In the genomic region with DNA sequence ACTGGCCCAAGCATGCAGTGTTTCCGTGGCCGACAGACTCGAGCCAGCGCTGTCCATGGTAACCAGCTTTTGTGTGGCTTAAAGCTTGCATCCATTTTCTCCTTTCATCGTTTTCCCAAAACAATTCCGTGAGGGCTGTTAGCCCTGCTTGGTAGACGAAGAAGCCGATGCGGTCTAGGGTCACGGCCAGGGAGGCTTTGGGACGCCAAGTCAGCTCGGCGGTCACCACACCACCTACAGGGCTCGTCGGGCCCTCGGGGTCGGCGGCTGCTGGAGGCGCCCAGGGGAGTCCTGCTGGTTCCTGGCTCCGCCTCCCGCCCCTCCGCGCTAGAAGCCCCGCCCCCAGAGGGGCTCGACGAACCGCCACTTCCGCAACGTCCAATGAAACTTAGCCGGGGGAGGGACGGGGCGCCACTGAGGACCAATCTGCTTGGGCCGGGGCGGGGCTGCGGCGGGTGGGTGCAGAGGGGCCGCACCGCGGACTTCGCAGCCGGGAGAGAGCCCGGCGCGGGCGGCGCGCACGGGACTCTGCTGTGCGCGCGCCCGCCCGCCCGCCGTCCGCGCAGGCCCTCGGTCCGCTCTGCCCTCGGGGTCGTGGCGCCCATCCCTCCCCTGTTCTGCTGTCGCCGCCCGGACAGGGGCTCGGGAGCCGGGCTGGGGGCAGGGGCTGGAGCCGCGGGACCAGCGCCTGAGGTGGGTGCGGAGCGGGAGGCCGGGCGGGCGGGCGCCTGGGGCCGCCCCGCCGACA, we compare ENCODE assay signal across 1 cellular context.
TF ChIP-seq lines count a peak whose summit lies in the region.

TIGD3 (plus strand) TSS at position 487 of the 748 bp plus-strand sequence. CDS start 1,058 bp downstream, outside the sequence.

TF ChIP-seq in K562, 482 proteins besides CTCF, POLR2A, EP300 and RAD21 (continued from another document and continues in another):
- TF ChIP-seq, protein P1, sequence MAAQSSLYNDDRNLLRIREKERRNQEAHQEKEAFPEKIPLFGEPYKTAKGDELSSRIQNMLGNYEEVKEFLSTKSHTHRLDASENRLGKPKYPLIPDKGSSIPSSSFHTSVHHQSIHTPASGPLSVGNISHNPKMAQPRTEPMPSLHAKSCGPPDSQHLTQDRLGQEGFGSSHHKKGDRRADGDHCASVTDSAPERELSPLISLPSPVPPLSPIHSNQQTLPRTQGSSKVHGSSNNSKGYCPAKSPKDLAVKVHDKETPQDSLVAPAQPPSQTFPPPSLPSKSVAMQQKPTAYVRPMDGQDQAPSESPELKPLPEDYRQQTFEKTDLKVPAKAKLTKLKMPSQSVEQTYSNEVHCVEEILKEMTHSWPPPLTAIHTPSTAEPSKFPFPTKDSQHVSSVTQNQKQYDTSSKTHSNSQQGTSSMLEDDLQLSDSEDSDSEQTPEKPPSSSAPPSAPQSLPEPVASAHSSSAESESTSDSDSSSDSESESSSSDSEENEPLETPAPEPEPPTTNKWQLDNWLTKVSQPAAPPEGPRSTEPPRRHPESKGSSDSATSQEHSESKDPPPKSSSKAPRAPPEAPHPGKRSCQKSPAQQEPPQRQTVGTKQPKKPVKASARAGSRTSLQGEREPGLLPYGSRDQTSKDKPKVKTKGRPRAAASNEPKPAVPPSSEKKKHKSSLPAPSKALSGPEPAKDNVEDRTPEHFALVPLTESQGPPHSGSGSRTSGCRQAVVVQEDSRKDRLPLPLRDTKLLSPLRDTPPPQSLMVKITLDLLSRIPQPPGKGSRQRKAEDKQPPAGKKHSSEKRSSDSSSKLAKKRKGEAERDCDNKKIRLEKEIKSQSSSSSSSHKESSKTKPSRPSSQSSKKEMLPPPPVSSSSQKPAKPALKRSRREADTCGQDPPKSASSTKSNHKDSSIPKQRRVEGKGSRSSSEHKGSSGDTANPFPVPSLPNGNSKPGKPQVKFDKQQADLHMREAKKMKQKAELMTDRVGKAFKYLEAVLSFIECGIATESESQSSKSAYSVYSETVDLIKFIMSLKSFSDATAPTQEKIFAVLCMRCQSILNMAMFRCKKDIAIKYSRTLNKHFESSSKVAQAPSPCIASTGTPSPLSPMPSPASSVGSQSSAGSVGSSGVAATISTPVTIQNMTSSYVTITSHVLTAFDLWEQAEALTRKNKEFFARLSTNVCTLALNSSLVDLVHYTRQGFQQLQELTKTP (IDR thresholded peaks at IDR 0.05; ENCODE audit: low read depth in 1 of 2, partially characterized antibody in 2 of 2) = peak in 1 of 2 experiments; percentile 72
- peak; percentile 84 for TF ChIP-seq NFYB (IDR thresholded peaks at IDR 0.05; ENCODE audit: extremely low read depth, insufficient read length)
- TF ChIP-seq, protein P2, sequence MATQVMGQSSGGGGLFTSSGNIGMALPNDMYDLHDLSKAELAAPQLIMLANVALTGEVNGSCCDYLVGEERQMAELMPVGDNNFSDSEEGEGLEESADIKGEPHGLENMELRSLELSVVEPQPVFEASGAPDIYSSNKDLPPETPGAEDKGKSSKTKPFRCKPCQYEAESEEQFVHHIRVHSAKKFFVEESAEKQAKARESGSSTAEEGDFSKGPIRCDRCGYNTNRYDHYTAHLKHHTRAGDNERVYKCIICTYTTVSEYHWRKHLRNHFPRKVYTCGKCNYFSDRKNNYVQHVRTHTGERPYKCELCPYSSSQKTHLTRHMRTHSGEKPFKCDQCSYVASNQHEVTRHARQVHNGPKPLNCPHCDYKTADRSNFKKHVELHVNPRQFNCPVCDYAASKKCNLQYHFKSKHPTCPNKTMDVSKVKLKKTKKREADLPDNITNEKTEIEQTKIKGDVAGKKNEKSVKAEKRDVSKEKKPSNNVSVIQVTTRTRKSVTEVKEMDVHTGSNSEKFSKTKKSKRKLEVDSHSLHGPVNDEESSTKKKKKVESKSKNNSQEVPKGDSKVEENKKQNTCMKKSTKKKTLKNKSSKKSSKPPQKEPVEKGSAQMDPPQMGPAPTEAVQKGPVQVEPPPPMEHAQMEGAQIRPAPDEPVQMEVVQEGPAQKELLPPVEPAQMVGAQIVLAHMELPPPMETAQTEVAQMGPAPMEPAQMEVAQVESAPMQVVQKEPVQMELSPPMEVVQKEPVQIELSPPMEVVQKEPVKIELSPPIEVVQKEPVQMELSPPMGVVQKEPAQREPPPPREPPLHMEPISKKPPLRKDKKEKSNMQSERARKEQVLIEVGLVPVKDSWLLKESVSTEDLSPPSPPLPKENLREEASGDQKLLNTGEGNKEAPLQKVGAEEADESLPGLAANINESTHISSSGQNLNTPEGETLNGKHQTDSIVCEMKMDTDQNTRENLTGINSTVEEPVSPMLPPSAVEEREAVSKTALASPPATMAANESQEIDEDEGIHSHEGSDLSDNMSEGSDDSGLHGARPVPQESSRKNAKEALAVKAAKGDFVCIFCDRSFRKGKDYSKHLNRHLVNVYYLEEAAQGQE (CRISPR knock-in tag; IDR thresholded peaks at IDR 0.05; ENCODE audit: low read depth) = peak; percentile 94
- TF ChIP-seq CHD2 (IDR thresholded peaks at IDR 0.05; ENCODE audit: low read depth, low read length) = peak; percentile 70
- peak; percentile 42; the same call in 1 of the 2 replicates for TF ChIP-seq CTBP1 (IDR thresholded peaks at IDR 0.05; ENCODE audit: borderline replicate concordance)
- TF ChIP-seq THAP12 (CRISPR knock-in tag; IDR thresholded peaks at IDR 0.05) = 0 out of 2 replicates have a peak, but pooled peaks have one; percentile 12
- peak; percentile 78 for TF ChIP-seq FIP1L1 (IDR thresholded peaks at IDR 0.05; ENCODE audit: low read depth, low read length, poor library complexity, severe bottlenecking)
- TF ChIP-seq MBD2 (IDR thresholded peaks at IDR 0.05; ENCODE audit: borderline replicate concordance, low read depth) = peak; percentile 89
- TF ChIP-seq, protein P3, sequence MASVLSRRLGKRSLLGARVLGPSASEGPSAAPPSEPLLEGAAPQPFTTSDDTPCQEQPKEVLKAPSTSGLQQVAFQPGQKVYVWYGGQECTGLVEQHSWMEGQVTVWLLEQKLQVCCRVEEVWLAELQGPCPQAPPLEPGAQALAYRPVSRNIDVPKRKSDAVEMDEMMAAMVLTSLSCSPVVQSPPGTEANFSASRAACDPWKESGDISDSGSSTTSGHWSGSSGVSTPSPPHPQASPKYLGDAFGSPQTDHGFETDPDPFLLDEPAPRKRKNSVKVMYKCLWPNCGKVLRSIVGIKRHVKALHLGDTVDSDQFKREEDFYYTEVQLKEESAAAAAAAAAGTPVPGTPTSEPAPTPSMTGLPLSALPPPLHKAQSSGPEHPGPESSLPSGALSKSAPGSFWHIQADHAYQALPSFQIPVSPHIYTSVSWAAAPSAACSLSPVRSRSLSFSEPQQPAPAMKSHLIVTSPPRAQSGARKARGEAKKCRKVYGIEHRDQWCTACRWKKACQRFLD (CRISPR knock-in tag; IDR thresholded peaks at IDR 0.05) = peak; percentile 51; the same call in 1 of the 2 replicates
- TF ChIP-seq BRCA1 (IDR thresholded peaks at IDR 0.05) = no peak
- TF ChIP-seq BRCA1 (CRISPR knock-in tag; IDR thresholded peaks at IDR 0.05) = no peak
- TF ChIP-seq, protein P4, sequence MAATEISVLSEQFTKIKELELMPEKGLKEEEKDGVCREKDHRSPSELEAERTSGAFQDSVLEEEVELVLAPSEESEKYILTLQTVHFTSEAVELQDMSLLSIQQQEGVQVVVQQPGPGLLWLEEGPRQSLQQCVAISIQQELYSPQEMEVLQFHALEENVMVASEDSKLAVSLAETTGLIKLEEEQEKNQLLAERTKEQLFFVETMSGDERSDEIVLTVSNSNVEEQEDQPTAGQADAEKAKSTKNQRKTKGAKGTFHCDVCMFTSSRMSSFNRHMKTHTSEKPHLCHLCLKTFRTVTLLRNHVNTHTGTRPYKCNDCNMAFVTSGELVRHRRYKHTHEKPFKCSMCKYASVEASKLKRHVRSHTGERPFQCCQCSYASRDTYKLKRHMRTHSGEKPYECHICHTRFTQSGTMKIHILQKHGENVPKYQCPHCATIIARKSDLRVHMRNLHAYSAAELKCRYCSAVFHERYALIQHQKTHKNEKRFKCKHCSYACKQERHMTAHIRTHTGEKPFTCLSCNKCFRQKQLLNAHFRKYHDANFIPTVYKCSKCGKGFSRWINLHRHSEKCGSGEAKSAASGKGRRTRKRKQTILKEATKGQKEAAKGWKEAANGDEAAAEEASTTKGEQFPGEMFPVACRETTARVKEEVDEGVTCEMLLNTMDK (IDR thresholded peaks at IDR 0.05; ENCODE audit: borderline replicate concordance, insufficient read depth, low read depth, low read length, poor library complexity, severe bottlenecking) = peak; percentile 6
- TF ChIP-seq NKRF (IDR thresholded peaks at IDR 0.05; ENCODE audit: borderline replicate concordance) = peak; percentile 69; the same call in 1 of the 2 replicates
- TF ChIP-seq POLR2AphosphoS2 (IDR thresholded peaks at IDR 0.05; ENCODE audit: low read length) = no peak
- peak; percentile 75 for TF ChIP-seq SP2 (IDR thresholded peaks at IDR 0.05; ENCODE audit: extremely low read depth, low read depth, low read length, poor library complexity, severe bottlenecking)
- peak; percentile 57 to 79; a peak in 2 of 4 replicates for TF ChIP-seq NONO (IDR thresholded peaks at IDR 0.05; ENCODE audit: low read depth in 2 of 2, low read length in 1 of 2)
- TF ChIP-seq ATF7 (IDR thresholded peaks at IDR 0.05) = no peak
- TF ChIP-seq RBFOX2 (IDR thresholded peaks at IDR 0.05; ENCODE audit: low read depth, low read length) = peak; percentile 67
- TF ChIP-seq ZNF436 (CRISPR knock-in tag; IDR thresholded peaks at IDR 0.05) = 0 out of 2 replicates have a peak, but pooled peaks have one; percentile 13
- TF ChIP-seq SP1 (CRISPR knock-in tag; IDR thresholded peaks at IDR 0.05) = peak; percentile 88
- no peak for TF ChIP-seq RCOR1 (IDR thresholded peaks at IDR 0.05; ENCODE audit: borderline replicate concordance in 1 of 2, low read depth in 2 of 2, low read length in 2 of 2)
- TF ChIP-seq RB1 (IDR thresholded peaks at IDR 0.05; ENCODE audit: low read depth) = peak; percentile 30; the same call in 1 of the 2 replicates
- no peak for TF ChIP-seq ZNF140 (CRISPR knock-in tag; IDR thresholded peaks at IDR 0.05)
- TF ChIP-seq SMARCB1 (IDR thresholded peaks at IDR 0.05; ENCODE audit: insufficient read length, low read depth) = no peak
- TF ChIP-seq ZSCAN29 (IDR thresholded peaks at IDR 0.05) = no peak
- TF ChIP-seq ZFX (CRISPR knock-in tag; IDR thresholded peaks at IDR 0.05) = peak; percentile 54; the same call in 1 of the 2 replicates
- peak; percentile 27 for TF ChIP-seq TAF1 (IDR thresholded peaks at IDR 0.05; ENCODE audit: control insufficient read depth, extremely low read depth, insufficient read depth, low read length, severe bottlenecking)
- no peak; the same call in 1 of the 2 replicates for TF ChIP-seq ZNF239 (CRISPR knock-in tag; IDR thresholded peaks at IDR 0.05)
- TF ChIP-seq SIN3A (IDR thresholded peaks at IDR 0.05; ENCODE audit: borderline replicate concordance in 2 of 2, control insufficient read depth in 1 of 2, low read depth in 2 of 2, low read length in 2 of 2) = peak; percentile 27 to 54; a peak in 1 of 4 replicates
- TF ChIP-seq, protein P5, sequence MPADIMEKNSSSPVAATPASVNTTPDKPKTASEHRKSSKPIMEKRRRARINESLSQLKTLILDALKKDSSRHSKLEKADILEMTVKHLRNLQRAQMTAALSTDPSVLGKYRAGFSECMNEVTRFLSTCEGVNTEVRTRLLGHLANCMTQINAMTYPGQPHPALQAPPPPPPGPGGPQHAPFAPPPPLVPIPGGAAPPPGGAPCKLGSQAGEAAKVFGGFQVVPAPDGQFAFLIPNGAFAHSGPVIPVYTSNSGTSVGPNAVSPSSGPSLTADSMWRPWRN (IDR thresholded peaks at IDR 0.05; ENCODE audit: low read depth) = no peak
- TF ChIP-seq ZNF232 (CRISPR knock-in tag; IDR thresholded peaks at IDR 0.05) = no peak
- TF ChIP-seq SETDB1 (IDR thresholded peaks at IDR 0.05; ENCODE audit: low read length) = no peak
- TF ChIP-seq SIN3B (IDR thresholded peaks at IDR 0.05; ENCODE audit: low read depth) = peak; percentile 64
- peak; percentile 87 for TF ChIP-seq MIER1 (IDR thresholded peaks at IDR 0.05; ENCODE audit: low read depth)
- TF ChIP-seq KDM5B (IDR thresholded peaks at IDR 0.05; ENCODE audit: insufficient replicate concordance, low read depth, low read length) = peak; percentile 72
- peak; percentile 73; the same call in 1 of the 2 replicates for TF ChIP-seq PHF8 (IDR thresholded peaks at IDR 0.05; ENCODE audit: borderline replicate concordance, low read length)
- TF ChIP-seq ERF (CRISPR knock-in tag; IDR thresholded peaks at IDR 0.05) = 0 out of 2 replicates have a peak, but pooled peaks have one; percentile 41
- TF ChIP-seq MAZ (CRISPR knock-in tag; conservative IDR thresholded peaks at IDR 0.05 in 1 of 2, IDR thresholded peaks at IDR 0.05 in 1 of 2) = peak; percentile 48 to 69; a peak in 3 of 4 replicates
- TF ChIP-seq ETV6 (IDR thresholded peaks at IDR 0.05; ENCODE audit: borderline replicate concordance in 1 of 2, low read depth in 2 of 2, low read length in 1 of 2) = no peak
- no peak for TF ChIP-seq ETV6 (CRISPR knock-in tag; IDR thresholded peaks at IDR 0.05; ENCODE audit: borderline replicate concordance)
- TF ChIP-seq SPI1 (IDR thresholded peaks at IDR 0.05; ENCODE audit: borderline replicate concordance, low read depth, low read length) = peak; percentile 49; the same call in 1 of the 2 replicates
- TF ChIP-seq POLR2G (IDR thresholded peaks at IDR 0.05; ENCODE audit: low read depth, low read length) = peak; percentile 88
- TF ChIP-seq NEUROD1 (IDR thresholded peaks at IDR 0.05; ENCODE audit: borderline replicate concordance, low read depth, low read length, partially characterized antibody) = peak; percentile 43
- TF ChIP-seq ZNF586 (CRISPR knock-in tag; conservative IDR thresholded peaks at IDR 0.05) = no peak
